8 cellular contexts compared by ENCODE assay signal in genomic region chr11:60193687-60194433, GRCh38. TPM values are rescaled to one million over a fixed set of nuclear protein-coding genes. Genes with fewer than 3 reads are reported as not detected.
DNase-seq lines count a peak whose midpoint lies in the region; ATAC-seq, FAIRE-seq and TF ChIP-seq lines count a peak whose summit lies in the region.

No MANE protein-coding gene starts in this region.

- dilution Hi-C loops in endothelial cell of umbilical vein (cut with MboI; ENCODE audit: extremely low pct_ligation_motif_present, low sequenced_read_pairs), result no loop called here

- H3K4me1 Mint-ChIP-seq in activated CD4-positive, alpha-beta memory T cell treated with anti-CD3 and anti-CD28 coated beads for 36 hours (ENCODE audit: low read depth), result peaks cover 9% of the 10 kb centered on the region
- H3K4me1 Mint-ChIP-seq in naive thymus-derived CD8-positive, alpha-beta T cell, result peaks cover 0 to 19% (median 3%) of the 10 kb centered on the region in 4 donors

- H3K4me3 Mint-ChIP-seq in activated CD4-positive, alpha-beta memory T cell treated with anti-CD3 and anti-CD28 coated beads for 36 hours, result no peak overlapping the region
- peak overlapping the region in 1 of 10 donors; percentile 5 for H3K4me3 Mint-ChIP-seq in naive thymus-derived CD8-positive, alpha-beta T cell

- peak; percentile 39 for TF ChIP-seq CTCF in AG04449 (IDR thresholded peaks at IDR 0.05; ENCODE audit: insufficient read depth, low read length, missing control alignments)
- peak; percentile 97 for TF ChIP-seq CTCF in endothelial cell of umbilical vein (IDR thresholded peaks at IDR 0.05; ENCODE audit: extremely low read depth in 1 of 2, insufficient read depth in 1 of 2, low read depth in 1 of 2, low read length in 2 of 2)
- peak; percentile 11 to 40 (median 25) for TF ChIP-seq CTCF in thyroid gland (IDR thresholded peaks at IDR 0.05)

- POLR2A ChIA-PET in AG04449 (lab: Yijun Ruan, JAX), result no interaction called here
- POLR2A ChIA-PET in activated CD4-positive, alpha-beta memory T cell treated with anti-CD3 and anti-CD28 coated beads for 36 hours (lab: Charles Lee), result no interaction called here
- POLR2A ChIA-PET in endothelial cell of umbilical vein (lab: Charles Lee), result interaction anchor here (1.2 to 1.6 kb wide), 2 partner anchors 24 to 25 kb away, joined by 4 to 5 read pairs; no protein-coding TSS in a partner anchor
- POLR2A ChIA-PET in naive thymus-derived CD8-positive, alpha-beta T cell (lab: Charles Lee), result no interaction called here

- CTCF ChIA-PET in AG04449 (lab: Yijun Ruan, JAX), result interaction anchor here (1.0 kb wide), 1 partner anchor 9 kb away, joined by 3 read pairs; no protein-coding TSS in a partner anchor
- CTCF ChIA-PET in activated CD4-positive, alpha-beta memory T cell treated with anti-CD3 and anti-CD28 coated beads for 36 hours (lab: Charles Lee), result interaction anchor here (0.6 to 1.5 kb wide), 7 partner anchors 11 to 371 kb away, joined by 3 to 5 read pairs (median 3); partner anchors contain the start of gene MS4A6A
- CTCF ChIA-PET in endothelial cell of umbilical vein (lab: Charles Lee), result interaction anchor here (0.6 to 5.6 kb wide), 12 partner anchors 10 to 292 kb away, joined by 3 to 88 read pairs (median 5); partner anchors contain the start of gene MS4A6A

- H4K20me1 ChIP-seq in endothelial cell of umbilical vein (replicated peaks; ENCODE audit: control insufficient read depth, extremely low read depth, insufficient read depth, low read length), result no peaks in the 10 kb centered on the region

- H3K9me3 Mint-ChIP-seq in activated CD4-positive, alpha-beta memory T cell treated with anti-CD3 and anti-CD28 coated beads for 36 hours, result no peaks in the 10 kb centered on the region
- H3K9me3 Mint-ChIP-seq in naive thymus-derived CD8-positive, alpha-beta T cell, result peaks cover 0 to 13% (median 0%) of the 10 kb centered on the region in 9 donors

- TF ChIP-seq POLR2A in endothelial cell of umbilical vein (IDR thresholded peaks at IDR 0.05; ENCODE audit: low read depth, low read length) (peak; percentile 21), thyroid gland (IDR thresholded peaks at IDR 0.05) (no peak)

- TSS peak; percentile 96 for BruUV-seq in endothelial cell of umbilical vein (replicated peaks; lab: Mats Ljungman, UMichigan)

- peak; percentile 83 for FAIRE-seq in endothelial cell of umbilical vein (lab: Jason Lieb, UNC)

- intact Hi-C loops in activated CD4-positive, alpha-beta memory T cell treated with anti-CD3 and anti-CD28 coated beads for 36 hours (cut with micrococcal nuclease), result loop anchor here (2.0 kb wide), 1 partner anchor 371 kb away; no protein-coding TSS in a partner anchor
- intact Hi-C loops in endothelial cell of umbilical vein (cut with micrococcal nuclease), result loop anchor here (1.0 to 10.0 kb wide), 7 partner anchors 20 to 639 kb away; no protein-coding TSS in a partner anchor
- intact Hi-C loops in thyroid gland (cut with DNase I), result no loop called here

- H3K27ac Mint-ChIP-seq in activated CD4-positive, alpha-beta memory T cell treated with anti-CD3 and anti-CD28 coated beads for 36 hours, result no peak overlapping the region
- H3K27ac Mint-ChIP-seq in naive thymus-derived CD8-positive, alpha-beta T cell, result peak overlapping the region in 1 of 10 donors; percentile 51

- H3K4me3 ChIP-seq in AG04449 (ENCODE audit: low read depth, low read length) (no peak overlapping the region), endothelial cell of umbilical vein (replicated peaks in 1 of 3; ENCODE audit: insufficient read depth in 1 of 3, low read depth in 1 of 3, low read length in 3 of 3) (no peak overlapping the region), thyroid gland (replicated peaks in 1 of 3) (no peak overlapping the region)

- H3K9ac ChIP-seq in endothelial cell of umbilical vein (replicated peaks; ENCODE audit: extremely low read depth, insufficient read depth, low read length), result peak overlapping the region; percentile 94

- H3K9me1 ChIP-seq in endothelial cell of umbilical vein (replicated peaks; ENCODE audit: control insufficient read depth, extremely low read depth, insufficient read depth, low read length), result no peaks in the 10 kb centered on the region

- peaks cover 10% of the 10 kb centered on the region for H3K27me3 Mint-ChIP-seq in activated CD4-positive, alpha-beta memory T cell treated with anti-CD3 and anti-CD28 coated beads for 36 hours
- H3K27me3 Mint-ChIP-seq in naive thymus-derived CD8-positive, alpha-beta T cell, result peaks cover 2 to 34% (median 15%) of the 10 kb centered on the region in 5 donors

- H3K4me1 ChIP-seq in endothelial cell of umbilical vein (ENCODE audit: control insufficient read depth, extremely low read depth, insufficient read depth, low read length), result peaks cover 37% of the 10 kb centered on the region
- no peaks in the 10 kb centered on the region for H3K4me1 ChIP-seq in thyroid gland

- H3K79me2 ChIP-seq in endothelial cell of umbilical vein (ENCODE audit: control insufficient read depth, insufficient read depth, low read length), result no peaks in the 10 kb centered on the region

- H3K36me3 ChIP-seq in endothelial cell of umbilical vein (ENCODE audit: control insufficient read depth in 2 of 2, extremely low read depth in 1 of 2, insufficient read depth in 2 of 2, low read length in 2 of 2) (no peaks in the 10 kb centered on the region), thyroid gland (no peaks in the 10 kb centered on the region)

- H3K27me3 ChIP-seq in endothelial cell of umbilical vein (ENCODE audit: control insufficient read depth in 2 of 2, insufficient read depth in 2 of 2, low read length in 2 of 2), result no peaks in the 10 kb centered on the region
- no peaks in the 10 kb centered on the region for H3K27me3 ChIP-seq in thyroid gland

- peak overlapping the region; percentile 92 for H3K27ac ChIP-seq in endothelial cell of umbilical vein (ENCODE audit: insufficient read depth, low read depth, low read length)
- no peak overlapping the region for H3K27ac ChIP-seq in thyroid gland

- H3K9me3 ChIP-seq in endothelial cell of umbilical vein (replicated peaks; ENCODE audit: control insufficient read depth, insufficient read depth, low read length) (no peaks in the 10 kb centered on the region), thyroid gland (no peaks in the 10 kb centered on the region)

- H3K36me3 Mint-ChIP-seq in activated CD4-positive, alpha-beta memory T cell treated with anti-CD3 and anti-CD28 coated beads for 36 hours, result no peaks in the 10 kb centered on the region
- H3K36me3 Mint-ChIP-seq in naive thymus-derived CD8-positive, alpha-beta T cell, result peaks cover 0 to 7% (median 0%) of the 10 kb centered on the region in 3 donors

- ATAC-seq in GM18502 (IDR thresholded peaks at IDR 0.05; ENCODE audit: poor library complexity, unreplicated experiment), result peak; percentile 98
- ATAC-seq in HG03025 (IDR thresholded peaks at IDR 0.05; ENCODE audit: low FRiP score, unreplicated experiment), result peak; percentile 95
- ATAC-seq in naive thymus-derived CD8-positive, alpha-beta T cell, result peak; percentile 49 to 68

- peak overlapping the region; percentile 54 for H3K4me2 ChIP-seq in endothelial cell of umbilical vein (ENCODE audit: insufficient read depth, low read length)

- DNase-seq in AG04449 (ENCODE audit: low read depth, low spot score) (no peak), NCI-H446 treated with DMSO at 0.1 percent for 48 hours (lab: John Stamatoyannopoulos, UW) (peak; percentile 19), endothelial cell of umbilical vein (ENCODE audit: low read depth, low spot score) (peak; percentile 98), thyroid gland (peak in 1 of 2 donors; percentile 12)
- DNase-seq in activated CD4-positive, alpha-beta memory T cell treated with anti-CD3 and anti-CD28 coated beads for 36 hours, result peak; percentile 71
- DNase-seq in naive thymus-derived CD8-positive, alpha-beta T cell, result peak; percentile 5 to 67 (median 38)

- no peak overlapping the region for H2AFZ ChIP-seq in endothelial cell of umbilical vein (ENCODE audit: low read depth, low read length)

- WGBS in thyroid gland, 2 donors, result 14 to 20% methylated on average over 1 of the region's 1 CpG

TF ChIP-seq in endothelial cell of umbilical vein, 7 proteins besides CTCF, POLR2A, EP300 and RAD21 (continues in another document):
- TF ChIP-seq EZH2 (IDR thresholded peaks at IDR 0.05; ENCODE audit: borderline replicate concordance, low read depth, low read length, severe bottlenecking) (no peak), GATA2 (IDR thresholded peaks at IDR 0.05; ENCODE audit: insufficient read depth, insufficient read length, low read depth, low read length) (peak; percentile 80), JUN (IDR thresholded peaks at IDR 0.05; ENCODE audit: borderline replicate concordance, insufficient read depth, insufficient read length, low read depth) (peak; percentile 81), FOS (IDR thresholded peaks at IDR 0.05; ENCODE audit: borderline replicate concordance, insufficient read depth, low read length) (peak; percentile 7)

RNA-seq across cellular contexts. Expression of gene MS4A6A, which starts 11.0 kb away (rescaled TPM):
- total RNA-seq in activated CD4-positive, alpha-beta memory T cell treated with anti-CD3 and anti-CD28 coated beads for 36 hours, result not detected
- 2.7 and 2.9 TPM in 2 replicates for total RNA-seq in endothelial cell of umbilical vein
- polyA plus RNA-seq in endothelial cell of umbilical vein, result 4.8 and 5.0 TPM in 2 replicates
- polyA plus RNA-seq in endothelial cell of umbilical vein (2011; cell fraction: cytosol; rRNA removed), result 3.4 and 4.2 TPM in 2 replicates
- polyA plus RNA-seq in endothelial cell of umbilical vein (2011; cell fraction: nucleus; rRNA removed), result 7.7 and 8.5 TPM in 2 replicates
- 5.8 and 86.9 TPM in 2 replicates for polyA plus RNA-seq in endothelial cell of umbilical vein (2012)
- polyA minus RNA-seq in endothelial cell of umbilical vein, result 4.1 and 6.6 TPM in 2 replicates
- polyA minus RNA-seq in endothelial cell of umbilical vein (2011; cell fraction: cytosol; rRNA and poly(A)+ RNA removed), result not detected
- polyA minus RNA-seq in endothelial cell of umbilical vein (2011; cell fraction: nucleus; rRNA and poly(A)+ RNA removed), result 2.4 and 7.1 TPM in 2 replicates
- 1 to 10 TPM; 2.5 to 2.6 TPM for total RNA-seq in naive thymus-derived CD8-positive, alpha-beta T cell
- 1 to 10 TPM in 2 of 3 donors, not detected in 1; 1.2 to 1.4 TPM for polyA plus RNA-seq in naive thymus-derived CD8-positive, alpha-beta T cell
- 10 to 100 TPM; 12.1 to 51.6 (median 36.9) TPM for total RNA-seq in thyroid gland

RNA-seq across cellular contexts. Expression of gene MS4A4E, which starts 49.1 kb away (rescaled TPM):
- not detected for total RNA-seq in activated CD4-positive, alpha-beta memory T cell treated with anti-CD3 and anti-CD28 coated beads for 36 hours
- total RNA-seq in endothelial cell of umbilical vein (not detected in 2 replicates), thyroid gland (under 1 TPM in 2 of 4 donors, not detected in 2; 0.56 to 0.73 TPM)
- polyA plus RNA-seq in endothelial cell of umbilical vein, result not detected in 2 replicates
- polyA plus RNA-seq in endothelial cell of umbilical vein (2011; cell fraction: cytosol; rRNA removed), result not detected in 2 replicates
- polyA plus RNA-seq in endothelial cell of umbilical vein (2011; cell fraction: nucleus; rRNA removed), result 0.29 TPM in 1 of 2 replicates, not detected in the other
- polyA plus RNA-seq in endothelial cell of umbilical vein (2012), result not detected in 2 replicates
- not detected in 2 replicates for polyA minus RNA-seq in endothelial cell of umbilical vein
- polyA minus RNA-seq in endothelial cell of umbilical vein (2011; cell fraction: cytosol; rRNA and poly(A)+ RNA removed), result not detected
- 0.38 TPM in 1 of 2 replicates, not detected in the other for polyA minus RNA-seq in endothelial cell of umbilical vein (2011; cell fraction: nucleus; rRNA and poly(A)+ RNA removed)
- not detected for total RNA-seq in naive thymus-derived CD8-positive, alpha-beta T cell
- not detected for polyA plus RNA-seq in naive thymus-derived CD8-positive, alpha-beta T cell

Comparison
In these comparisons a context has a peak if more than half of its experiments do, and no peak if none do; other contexts are left out.
1. CTCF ChIP-seq: peak in every context shown above with its lines; median percentile 97 in endothelial cell of umbilical vein; 39 in AG04449; 25 in thyroid gland.